20 cellular contexts compared by ENCODE assay signal in the genomic region with DNA sequence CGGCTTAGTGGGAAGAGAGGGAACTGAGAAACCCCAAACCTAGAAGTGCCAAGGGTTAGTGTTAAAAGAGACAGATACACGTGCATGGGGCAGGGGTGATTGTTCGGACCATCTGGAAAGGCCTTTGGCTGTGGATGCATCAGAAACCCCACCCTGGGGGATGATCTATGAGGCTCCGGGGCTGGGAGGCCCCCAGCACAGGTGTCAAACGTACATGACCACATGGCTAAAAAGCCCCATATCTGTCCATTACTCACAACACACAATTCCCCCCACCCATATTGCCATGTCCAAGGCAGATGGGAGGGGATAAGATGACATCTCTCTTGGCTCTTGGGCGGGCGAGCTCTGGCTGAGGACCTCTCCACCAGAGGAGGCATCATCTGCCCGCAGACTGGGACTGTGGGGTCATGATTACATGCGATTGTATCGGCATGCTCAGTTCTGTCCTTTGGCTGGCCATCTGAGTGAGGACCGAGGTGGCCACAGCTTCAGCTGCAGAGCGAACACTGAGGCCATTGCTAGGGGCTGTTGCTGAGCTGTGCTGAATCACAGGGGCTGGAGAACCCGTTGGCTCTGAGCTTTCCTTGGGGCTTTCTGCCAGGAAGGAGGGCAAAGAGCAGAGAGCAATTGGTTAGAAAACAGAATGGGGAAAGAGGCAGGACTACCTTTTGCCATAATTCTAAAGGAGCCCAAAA. TPM values are rescaled to one million over a fixed set of nuclear protein-coding genes. Genes with fewer than 3 reads are reported as not detected.
DNase-seq lines count a peak whose midpoint lies in the region; ATAC-seq and TF ChIP-seq lines count a peak whose summit lies in the region.
"Had no signal": no experiment of that assay in that cellular context is flagged by ENCODE, and none has a peak within 500 bp of the region (broad histone marks: within the 10 kb centered on the region; RNA-seq: fewer than 3 reads in every experiment).

No MANE protein-coding gene starts in this region.

- intact Hi-C loops in CD8-positive, alpha-beta T cell (cut with DNase I, micrococcal nuclease): no loop called here
- intact Hi-C loops in left lung (cut with DNase I): no loop called here
- intact Hi-C loops in sciatic nerve (cut with DNase I): no loop called here
- intact Hi-C loops in gastrocnemius medialis (cut with DNase I; ENCODE audit: low total_unique reads): no loop called here

- no peak for DNase-seq in CD4-positive, CD25-positive, alpha-beta regulatory T cell
- DNase-seq in CD8-positive, alpha-beta T cell: no peak
- no peak for DNase-seq in left lung
- no peak for DNase-seq in sciatic nerve (ENCODE audit: low spot score)
- no peak for DNase-seq in erythroblast (lab: John Stamatoyannopoulos, UW)
- no peak for DNase-seq in NCI-H1417 treated with DMSO at 0.1 percent for 48 hours (lab: John Stamatoyannopoulos, UW)
- DNase-seq in gastrocnemius medialis: no peak
- DNase-seq: ACHN, COR-L47, DMS 273 treated with DMSO at 0.1 percent for 48 hours, DND-41, NCI-H1105, NCI-H1694 treated with DMSO at 0.1 percent for 48 hours, NCI-H82, OCI-M1, SHP77 had no signal

- H3K36me3 Mint-ChIP-seq in CD4-positive, CD25-positive, alpha-beta regulatory T cell: peaks cover 41% of the 10 kb centered on the region
- H3K36me3 Mint-ChIP-seq in CD8-positive, alpha-beta T cell: peaks cover 79% of the 10 kb centered on the region

- no peaks in the 10 kb centered on the region for H3K9me3 ChIP-seq in CD4-positive, CD25-positive, alpha-beta regulatory T cell (ENCODE audit: control insufficient read depth in 2 of 2, low read length in 2 of 2)
- H3K9me3 ChIP-seq in CD8-positive, alpha-beta T cell (ENCODE audit: low read length): no peaks in the 10 kb centered on the region
- H3K9me3 ChIP-seq in left lung (no peaks in the 10 kb centered on the region), gastrocnemius medialis (no peaks in the 10 kb centered on the region)

- no peaks in the 10 kb centered on the region for H3K4me1 Mint-ChIP-seq in CD4-positive, CD25-positive, alpha-beta regulatory T cell
- H3K4me1 Mint-ChIP-seq in CD8-positive, alpha-beta T cell (ENCODE audit: low read depth): no peaks in the 10 kb centered on the region

- no peaks in the 10 kb centered on the region for H3K27me3 Mint-ChIP-seq in CD4-positive, CD25-positive, alpha-beta regulatory T cell
- no peaks in the 10 kb centered on the region for H3K27me3 Mint-ChIP-seq in CD8-positive, alpha-beta T cell (ENCODE audit: low read depth)

- no peak overlapping the region for H3K27ac ChIP-seq in CD4-positive, CD25-positive, alpha-beta regulatory T cell (ENCODE audit: insufficient read depth, low read length, poor library complexity, severe bottlenecking)
- H3K27ac ChIP-seq in CD8-positive, alpha-beta T cell (ENCODE audit: low read depth, low read length): no peak overlapping the region
- H3K27ac ChIP-seq in left lung (peak overlapping the region; percentile 13 to 72), gastrocnemius medialis (no peak overlapping the region)
- H3K27ac ChIP-seq: SK-N-MC had no signal

- peak overlapping the region in 2 of 3 donors; percentile 55 to 69 for H3K27ac Mint-ChIP-seq in CD4-positive, CD25-positive, alpha-beta regulatory T cell
- peak overlapping the region; percentile 71 for H3K27ac Mint-ChIP-seq in CD8-positive, alpha-beta T cell
- H3K27ac Mint-ChIP-seq: GM23338 had no signal

- no peak for ATAC-seq in CD4-positive, CD25-positive, alpha-beta regulatory T cell (ENCODE audit: low read depth in 2 of 2)
- ATAC-seq in CD8-positive, alpha-beta T cell: no peak
- ATAC-seq in left lung: no peak
- peak; percentile 23 for ATAC-seq in sciatic nerve
- ATAC-seq in gastrocnemius medialis: no peak
- ATAC-seq: GM23338, HCT116 had no signal

- CTCF ChIA-PET in CD8-positive, alpha-beta T cell (lab: Charles Lee): interaction anchor here (1.1 to 1.7 kb wide), 2 partner anchors 8 to 172 kb away, joined by 3 to 6 read pairs; no protein-coding TSS in a partner anchor

- H3K36me3 ChIP-seq in CD4-positive, CD25-positive, alpha-beta regulatory T cell (ENCODE audit: control insufficient read depth, insufficient read depth, low read length): peaks cover 75% of the 10 kb centered on the region
- H3K36me3 ChIP-seq in CD8-positive, alpha-beta T cell (ENCODE audit: insufficient read depth, low read length): peaks cover 56% of the 10 kb centered on the region
- H3K36me3 ChIP-seq in left lung (peaks cover 0 to 99% of the 10 kb centered on the region in 2 donors), gastrocnemius medialis (peaks cover 0 to 98% of the 10 kb centered on the region in 2 donors)

- no peak for TF ChIP-seq CTCF in CD8-positive, alpha-beta T cell (IDR thresholded peaks at IDR 0.05)
- TF ChIP-seq CTCF in left lung (IDR thresholded peaks at IDR 0.05): no peak
- no peak for TF ChIP-seq CTCF in gastrocnemius medialis (IDR thresholded peaks at IDR 0.05 in 4 of 5, conservative IDR thresholded peaks at IDR 0.05 in 1 of 5)

- no peak overlapping the region for H3K4me3 ChIP-seq in CD4-positive, CD25-positive, alpha-beta regulatory T cell (ENCODE audit: low read depth, low read length)
- H3K4me3 ChIP-seq in CD8-positive, alpha-beta T cell (ENCODE audit: low read depth, low read length): no peak overlapping the region
- H3K4me3 ChIP-seq in left lung (no peak overlapping the region), gastrocnemius medialis (no peak overlapping the region)
- H3K4me3 ChIP-seq: GM23338, SK-N-MC had no signal

- no peak overlapping the region for H3K4me3 Mint-ChIP-seq in CD4-positive, CD25-positive, alpha-beta regulatory T cell
- no peak overlapping the region for H3K4me3 Mint-ChIP-seq in CD8-positive, alpha-beta T cell
- H3K4me3 Mint-ChIP-seq: GM23338 had no signal

- no peaks in the 10 kb centered on the region for H3K27me3 ChIP-seq in CD4-positive, CD25-positive, alpha-beta regulatory T cell (ENCODE audit: control insufficient read depth, insufficient read depth, low read length)
- H3K27me3 ChIP-seq in CD8-positive, alpha-beta T cell (ENCODE audit: insufficient read depth, low read length): no peaks in the 10 kb centered on the region
- H3K27me3 ChIP-seq in left lung (no peaks in the 10 kb centered on the region), gastrocnemius medialis (no peaks in the 10 kb centered on the region)

- in situ Hi-C loops in gastrocnemius medialis (cut with MboI; ENCODE audit: low sequenced_read_pairs in 4 of 4): loop anchor here in 2 of 4 donors (10.0 kb wide), 1 partner anchor 162 kb away; no protein-coding TSS in a partner anchor

- POLR2A ChIA-PET in CD8-positive, alpha-beta T cell (lab: Charles Lee): no interaction called here

- no peaks in the 10 kb centered on the region for H3K9me3 Mint-ChIP-seq in CD4-positive, CD25-positive, alpha-beta regulatory T cell
- H3K9me3 Mint-ChIP-seq in CD8-positive, alpha-beta T cell: no peaks in the 10 kb centered on the region
- H3K9me3 Mint-ChIP-seq: GM23338 had no signal

- TF ChIP-seq POLR2A in erythroblast (IDR thresholded peaks at IDR 0.05; ENCODE audit: low read length) (no peak), gastrocnemius medialis (IDR thresholded peaks at IDR 0.05) (no peak)

- no peaks in the 10 kb centered on the region for H3K4me1 ChIP-seq in CD4-positive, CD25-positive, alpha-beta regulatory T cell (ENCODE audit: control insufficient read depth, insufficient read depth, low read length, poor library complexity, severe bottlenecking)
- no peaks in the 10 kb centered on the region for H3K4me1 ChIP-seq in CD8-positive, alpha-beta T cell (ENCODE audit: insufficient read depth, low read length)
- peaks cover 0 to 6% of the 10 kb centered on the region in 2 donors for H3K4me1 ChIP-seq in left lung
- no peaks in the 10 kb centered on the region for H3K4me1 ChIP-seq in gastrocnemius medialis

RNA-seq across cellular contexts. Expression of a gene that starts 9.6 kb away (rescaled TPM):
- total RNA-seq in CD4-positive, CD25-positive, alpha-beta regulatory T cell: not detected
- not detected for polyA plus RNA-seq in CD4-positive, CD25-positive, alpha-beta regulatory T cell
- not detected for total RNA-seq in CD8-positive, alpha-beta T cell
- total RNA-seq in left lung: not detected
- not detected for total RNA-seq in sciatic nerve
- total RNA-seq in gastrocnemius medialis: not detected
- total RNA-seq: G401 had no signal

RNA-seq across cellular contexts. Expression of a gene that starts 15.8 kb away (rescaled TPM):
- total RNA-seq in CD4-positive, CD25-positive, alpha-beta regulatory T cell: 25.1 TPM
- polyA plus RNA-seq in CD4-positive, CD25-positive, alpha-beta regulatory T cell: 10 to 100 TPM; 22.5 to 29.1 (median 25.6) TPM
- 10 to 100 TPM; 22.9 to 23.9 TPM for total RNA-seq in CD8-positive, alpha-beta T cell
- 10 to 100 TPM; 35.6 to 39.9 TPM for total RNA-seq in left lung
- total RNA-seq in sciatic nerve: 19.4 TPM
- total RNA-seq in gastrocnemius medialis: 10 to 100 TPM in 2 of 4 donors, 1 to 10 TPM in 2; 6.8 to 17.4 (median 11.6) TPM

RNA-seq across cellular contexts. Expression of a gene that starts 17.6 kb away (rescaled TPM):
- total RNA-seq in CD4-positive, CD25-positive, alpha-beta regulatory T cell: 31.5 TPM
- 1 to 10 TPM; 3.8 to 4.6 (median 4.4) TPM for polyA plus RNA-seq in CD4-positive, CD25-positive, alpha-beta regulatory T cell
- total RNA-seq in CD8-positive, alpha-beta T cell: 10 to 100 TPM; 11.1 to 12.9 TPM
- 10 to 100 TPM; 19.9 to 24.2 TPM for total RNA-seq in left lung
- 28.6 TPM for total RNA-seq in sciatic nerve
- 1 to 10 TPM; 1.1 to 9.9 (median 3.8) TPM for total RNA-seq in gastrocnemius medialis

Comparison
In these comparisons a context has a peak if more than half of its experiments do, and no peak if none do; other contexts are left out.
1. H3K27ac ChIP-seq: peak in left lung (2 of 2); none in CD4-positive, CD25-positive, alpha-beta regulatory T cell (single experiment), CD8-positive, alpha-beta T cell (single experiment) and gastrocnemius medialis (0 of 4).